ENCODE assay signal across 1 cellular context in the genomic region with DNA sequence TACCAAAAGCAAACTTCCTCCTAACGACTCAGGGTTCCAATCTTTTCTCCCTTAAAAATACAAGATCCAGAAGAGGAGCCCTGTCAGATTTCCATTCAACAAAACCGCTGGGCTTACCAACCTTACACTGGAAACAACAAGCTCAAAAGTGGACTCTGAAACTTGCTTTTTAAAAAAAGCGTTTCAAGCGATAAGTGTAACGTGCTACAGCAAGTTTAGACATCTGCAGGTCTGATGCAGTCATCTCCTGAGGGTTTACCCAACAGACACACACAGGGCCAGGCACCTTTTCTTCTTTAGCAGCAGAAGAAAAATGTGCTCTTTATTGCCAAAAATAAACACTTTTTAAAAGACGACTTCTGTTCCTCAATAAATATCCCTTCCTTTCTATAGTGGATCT.
TF ChIP-seq lines count a peak whose summit lies in the region.

No MANE protein-coding gene starts in this region.

TF ChIP-seq in K562, 482 proteins besides CTCF, POLR2A, EP300 and RAD21:
- TF ChIP-seq SRSF3 (IDR thresholded peaks at IDR 0.05; ENCODE audit: insufficient read depth, low read length) (no peak), MECOM (CRISPR knock-in tag; IDR thresholded peaks at IDR 0.05) (no peak), BCL6 (CRISPR knock-in tag; IDR thresholded peaks at IDR 0.05) (no peak), E2F3 (CRISPR knock-in tag; IDR thresholded peaks at IDR 0.05) (no peak)
- TF ChIP-seq, protein P1, sequence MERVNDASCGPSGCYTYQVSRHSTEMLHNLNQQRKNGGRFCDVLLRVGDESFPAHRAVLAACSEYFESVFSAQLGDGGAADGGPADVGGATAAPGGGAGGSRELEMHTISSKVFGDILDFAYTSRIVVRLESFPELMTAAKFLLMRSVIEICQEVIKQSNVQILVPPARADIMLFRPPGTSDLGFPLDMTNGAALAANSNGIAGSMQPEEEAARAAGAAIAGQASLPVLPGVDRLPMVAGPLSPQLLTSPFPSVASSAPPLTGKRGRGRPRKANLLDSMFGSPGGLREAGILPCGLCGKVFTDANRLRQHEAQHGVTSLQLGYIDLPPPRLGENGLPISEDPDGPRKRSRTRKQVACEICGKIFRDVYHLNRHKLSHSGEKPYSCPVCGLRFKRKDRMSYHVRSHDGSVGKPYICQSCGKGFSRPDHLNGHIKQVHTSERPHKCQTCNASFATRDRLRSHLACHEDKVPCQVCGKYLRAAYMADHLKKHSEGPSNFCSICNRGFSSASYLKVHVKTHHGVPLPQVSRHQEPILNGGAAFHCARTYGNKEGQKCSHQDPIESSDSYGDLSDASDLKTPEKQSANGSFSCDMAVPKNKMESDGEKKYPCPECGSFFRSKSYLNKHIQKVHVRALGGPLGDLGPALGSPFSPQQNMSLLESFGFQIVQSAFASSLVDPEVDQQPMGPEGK (CRISPR knock-in tag; IDR thresholded peaks at IDR 0.05; ENCODE audit: borderline replicate concordance) = no peak
